In the genomic region with DNA sequence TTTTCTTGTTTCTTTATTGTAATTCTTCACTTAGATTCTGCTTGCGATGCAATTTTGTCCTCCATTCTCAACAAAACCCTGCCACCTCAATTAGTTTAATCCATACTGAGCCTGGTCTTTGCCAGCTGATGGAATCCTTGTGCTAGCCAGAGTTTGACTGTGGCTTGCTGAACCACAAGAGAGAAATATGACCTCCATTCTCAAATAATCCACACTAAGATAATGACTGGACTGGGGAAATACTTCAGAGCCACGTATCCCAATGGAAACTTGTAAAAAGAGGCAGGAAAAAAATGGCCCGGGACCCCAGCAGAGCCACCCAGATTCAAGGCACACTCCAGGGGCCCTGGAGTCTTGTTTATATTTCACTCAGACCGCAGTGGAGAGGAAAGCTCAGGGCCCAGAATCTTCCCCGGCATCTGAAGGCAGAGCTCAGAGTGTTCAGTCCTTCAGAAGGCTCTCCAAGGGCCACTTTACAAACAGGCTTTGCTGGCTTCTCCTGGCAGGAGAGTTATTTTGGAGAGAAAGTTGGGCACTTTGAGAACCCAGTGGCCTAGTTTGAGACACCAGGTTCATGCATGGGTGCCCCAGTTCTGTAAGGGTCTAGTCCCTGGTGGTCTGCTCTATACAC, we compare ENCODE assay signal across 19 cellular contexts.
"Had no signal": no experiment of that assay in that cellular context is flagged by ENCODE, and none has a peak within 500 bp of the region (broad histone marks: within the 10 kb centered on the region; RNA-seq: fewer than 3 reads in every experiment).

No MANE protein-coding gene starts in this region.

- H3K4me3 ChIP-seq: breast epithelium, dorsolateral prefrontal cortex, esophagus muscularis mucosa, heart left ventricle had no signal

- FAIRE-seq: TTC549 had no signal

- H3K36me3 ChIP-seq: breast epithelium, heart left ventricle had no signal

- H3K4me3 Mint-ChIP-seq: activated CD4-positive, alpha-beta T cell treated with anti-CD3 and anti-CD28 coated beads, Interleukin-2, amount 10 ng/mL, durations not matched to agents 7 days and 5 days; neural crest cell; type B pancreatic cell had no signal

- DNase-seq: activated CD4-positive, alpha-beta T cell treated with anti-CD3 and anti-CD28 coated beads, Interleukin-2, amount 10 ng/mL, durations not matched to agents 7 days and 5 days; activated CD4-positive, CD25-positive, alpha-beta regulatory T cell; activated CD8-positive, alpha-beta memory T cell treated with anti-CD3 and anti-CD28 coated beads for 24 hours; activated naive CD4-positive, alpha-beta T cell treated with anti-CD3 and anti-CD28 coated beads, Interleukin-2, amount 50 U/mL, for 16 hours; amygdala; dorsolateral prefrontal cortex; foreskin melanocyte; heart left ventricle; right cardiac atrium; stimulated activated CD4-positive, alpha-beta T cell treated with anti-CD3 and anti-CD28 coated beads, Interleukin-2, amount 100 ng/mL, for 24 hours; stimulated activated naive CD4-positive, alpha-beta T cell; substantia nigra; T-helper 2 cell had no signal

- H3K27me3 Mint-ChIP-seq: activated CD4-positive, alpha-beta T cell treated with anti-CD3 and anti-CD28 coated beads, Interleukin-2, amount 10 ng/mL, durations not matched to agents 7 days and 5 days; type B pancreatic cell had no signal

- H3K4me1 ChIP-seq: breast epithelium, esophagus muscularis mucosa had no signal

- H3K9me3 Mint-ChIP-seq: activated CD4-positive, alpha-beta T cell treated with anti-CD3 and anti-CD28 coated beads, Interleukin-2, amount 10 ng/mL, durations not matched to agents 7 days and 5 days; activated T-helper 2 cell treated with anti-CD3 and anti-CD28 coated beads, Interferon-gamma antibody, Interleukin-2, Interleukin-4, amounts not matched to agents 10 μg/mL and 5 μg/mL and 100 μg/mL, durations not matched to agents 14 hours and 24 hours and 36 hours; type B pancreatic cell had no signal

- H3K27ac Mint-ChIP-seq: activated CD4-positive, alpha-beta T cell treated with anti-CD3 and anti-CD28 coated beads, Interleukin-2, amount 10 ng/mL, durations not matched to agents 7 days and 5 days; activated T-helper 2 cell treated with anti-CD3 and anti-CD28 coated beads, Interferon-gamma antibody, Interleukin-2, Interleukin-4, amounts not matched to agents 10 μg/mL and 5 μg/mL and 100 μg/mL, durations not matched to agents 14 hours and 24 hours and 36 hours; type B pancreatic cell had no signal

- H3K9me3 ChIP-seq: esophagus muscularis mucosa had no signal

- H3K27ac ChIP-seq: breast epithelium, dorsolateral prefrontal cortex, esophagus muscularis mucosa, heart left ventricle had no signal

- H3K4me1 Mint-ChIP-seq: activated CD4-positive, alpha-beta T cell treated with anti-CD3 and anti-CD28 coated beads, Interleukin-2, amount 10 ng/mL, durations not matched to agents 7 days and 5 days had no signal

- ATAC-seq: heart left ventricle, right cardiac atrium had no signal

- H3K36me3 Mint-ChIP-seq: type B pancreatic cell had no signal

- H3K27me3 ChIP-seq: breast epithelium, dorsolateral prefrontal cortex, esophagus muscularis mucosa, heart left ventricle had no signal
